ENCODE assay signal across 8 cellular contexts in the genomic region with DNA sequence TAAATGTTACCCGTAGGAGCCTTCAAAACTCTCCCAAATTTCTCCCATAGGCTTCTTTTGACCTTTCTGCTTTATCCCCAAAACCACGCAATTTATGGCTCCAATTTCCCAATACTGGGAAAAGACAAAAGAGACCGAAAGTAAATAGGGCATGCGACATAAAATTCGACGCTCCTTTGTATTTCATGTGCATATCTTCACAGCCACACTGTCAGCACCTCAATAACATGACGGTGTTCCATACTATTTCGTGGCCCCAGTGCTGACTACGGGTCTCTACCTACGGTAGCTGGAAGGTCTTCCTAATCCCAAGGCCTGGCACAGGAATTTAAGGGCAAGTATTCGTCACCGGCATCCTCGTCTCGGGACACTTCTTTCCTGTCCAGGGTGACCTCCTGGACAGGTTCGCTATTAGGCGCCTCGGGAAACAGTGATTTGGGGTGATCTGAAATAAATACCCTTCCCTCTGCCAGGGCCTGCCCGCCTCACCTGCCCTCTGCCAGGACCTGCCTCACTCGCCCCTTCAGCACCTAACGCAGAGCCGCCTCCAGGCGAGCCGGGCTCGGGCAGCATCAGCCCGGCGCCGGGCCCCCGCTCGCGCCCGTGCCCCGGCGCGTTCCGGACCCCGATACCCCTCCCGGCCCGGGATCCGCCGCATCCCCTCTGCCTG. TPM values are rescaled to one million over a fixed set of nuclear protein-coding genes. Genes with fewer than 3 reads are reported as not detected.
DNase-seq lines count a peak whose midpoint lies in the region; ATAC-seq and TF ChIP-seq lines count a peak whose summit lies in the region.

No MANE protein-coding gene starts in this region.

- TF ChIP-seq CTCF in CD14-positive monocyte (IDR thresholded peaks at IDR 0.05) (no peak), foreskin fibroblast (IDR thresholded peaks at IDR 0.05; ENCODE audit: low read depth, low read length) (no peak), suprapubic skin (IDR thresholded peaks at IDR 0.05) (no peak)

- peak overlapping the region; percentile 80 to 91 for H3K4me3 Mint-ChIP-seq in CD14-positive monocyte

- no peak for TF ChIP-seq EP300 in suprapubic skin (IDR thresholded peaks at IDR 0.05)

- peaks cover 0 to 1% (median 0%) of the 10 kb centered on the region in 7 donors for H3K9me3 Mint-ChIP-seq in CD14-positive monocyte

- intact Hi-C loops in CD14-positive monocyte (cut with micrococcal nuclease): no loop called here

- peaks cover 20% of the 10 kb centered on the region for H3K4me1 ChIP-seq in suprapubic skin

- H3K9me3 ChIP-seq in suprapubic skin: no peaks in the 10 kb centered on the region

- H3K27ac ChIP-seq in suprapubic skin: peak overlapping the region; percentile 90

- H3K27ac Mint-ChIP-seq in CD14-positive monocyte: peak overlapping the region in 2 of 7 donors; percentile 27 to 30

- 6% methylated on average over 14 of the region's 40 CpGs for WGBS in suprapubic skin

- DNase-seq in CD14-positive monocyte (ENCODE audit: low spot score): no peak
- peak; percentile 58 for DNase-seq in activated T-helper 9 cell treated with anti-CD3 and anti-CD28 coated beads, Interleukin-2, amount 50 U/mL, for 16 hours (ENCODE audit: low read depth)
- peak in 1 of 2 donors; percentile 77 for DNase-seq in foreskin fibroblast
- peak in 38 of 56 donors; percentile 9 to 69 (median 52) for DNase-seq in nucleus accumbens (lab: John Stamatoyannopoulos, UW)
- peak; percentile 74 to 84 for DNase-seq in suprapubic skin (ENCODE audit: low spot score in 2 of 2)

- no peaks in the 10 kb centered on the region for H3K27me3 ChIP-seq in suprapubic skin

- H3K4me1 Mint-ChIP-seq in CD14-positive monocyte: peaks cover 25% of the 10 kb centered on the region

- TF ChIP-seq POLR2A in suprapubic skin (IDR thresholded peaks at IDR 0.05): no peak

- H3K4me3 ChIP-seq in foreskin fibroblast (ENCODE audit: low read depth in 1 of 2, low read length in 2 of 2) (peak overlapping the region; percentile 67 to 71), suprapubic skin (peak overlapping the region; percentile 98)

- H3K27me3 Mint-ChIP-seq in CD14-positive monocyte (ENCODE audit: low read depth in 3 of 3): peaks cover 6 to 12% (median 9%) of the 10 kb centered on the region in 3 donors

- peaks cover 0 to 2% of the 10 kb centered on the region in 2 donors for H3K36me3 Mint-ChIP-seq in CD14-positive monocyte

- peak; percentile 54 for ATAC-seq in GM19372 (IDR thresholded peaks at IDR 0.05; ENCODE audit: low read depth, unreplicated experiment)
- ATAC-seq in HG03469 (IDR thresholded peaks at IDR 0.05; ENCODE audit: unreplicated experiment): peak; percentile 27

- H3K36me3 ChIP-seq in suprapubic skin: no peaks in the 10 kb centered on the region

TF ChIP-seq in PFSK-1, 5 proteins besides CTCF, POLR2A, EP300 and RAD21:
- TF ChIP-seq, protein P1, sequence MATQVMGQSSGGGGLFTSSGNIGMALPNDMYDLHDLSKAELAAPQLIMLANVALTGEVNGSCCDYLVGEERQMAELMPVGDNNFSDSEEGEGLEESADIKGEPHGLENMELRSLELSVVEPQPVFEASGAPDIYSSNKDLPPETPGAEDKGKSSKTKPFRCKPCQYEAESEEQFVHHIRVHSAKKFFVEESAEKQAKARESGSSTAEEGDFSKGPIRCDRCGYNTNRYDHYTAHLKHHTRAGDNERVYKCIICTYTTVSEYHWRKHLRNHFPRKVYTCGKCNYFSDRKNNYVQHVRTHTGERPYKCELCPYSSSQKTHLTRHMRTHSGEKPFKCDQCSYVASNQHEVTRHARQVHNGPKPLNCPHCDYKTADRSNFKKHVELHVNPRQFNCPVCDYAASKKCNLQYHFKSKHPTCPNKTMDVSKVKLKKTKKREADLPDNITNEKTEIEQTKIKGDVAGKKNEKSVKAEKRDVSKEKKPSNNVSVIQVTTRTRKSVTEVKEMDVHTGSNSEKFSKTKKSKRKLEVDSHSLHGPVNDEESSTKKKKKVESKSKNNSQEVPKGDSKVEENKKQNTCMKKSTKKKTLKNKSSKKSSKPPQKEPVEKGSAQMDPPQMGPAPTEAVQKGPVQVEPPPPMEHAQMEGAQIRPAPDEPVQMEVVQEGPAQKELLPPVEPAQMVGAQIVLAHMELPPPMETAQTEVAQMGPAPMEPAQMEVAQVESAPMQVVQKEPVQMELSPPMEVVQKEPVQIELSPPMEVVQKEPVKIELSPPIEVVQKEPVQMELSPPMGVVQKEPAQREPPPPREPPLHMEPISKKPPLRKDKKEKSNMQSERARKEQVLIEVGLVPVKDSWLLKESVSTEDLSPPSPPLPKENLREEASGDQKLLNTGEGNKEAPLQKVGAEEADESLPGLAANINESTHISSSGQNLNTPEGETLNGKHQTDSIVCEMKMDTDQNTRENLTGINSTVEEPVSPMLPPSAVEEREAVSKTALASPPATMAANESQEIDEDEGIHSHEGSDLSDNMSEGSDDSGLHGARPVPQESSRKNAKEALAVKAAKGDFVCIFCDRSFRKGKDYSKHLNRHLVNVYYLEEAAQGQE (IDR thresholded peaks at IDR 0.05; ENCODE audit: insufficient read depth in 1 of 2, low read depth in 2 of 2, low read length in 2 of 2): no peak
- TF ChIP-seq FOXP2 (optimal IDR thresholded peaks at IDR 0.05; ENCODE audit: borderline replicate concordance, extremely low read depth, extremely low read length, insufficient read depth) (peak; percentile 33), TAF1 (IDR thresholded peaks at IDR 0.05; ENCODE audit: borderline replicate concordance, insufficient read depth, low read length) (no peak)

RNA-seq across cellular contexts. Expression of a gene that starts 0.7 kb away (rescaled TPM):
- 1 to 10 TPM; 3.0 to 3.3 TPM for polyA plus RNA-seq in CD14-positive monocyte
- 28.1 TPM for polyA plus RNA-seq in PFSK-1 (2012; ENCODE audit: insufficient read length, low read depth)
- 10 to 100 TPM; 11.8 to 40.1 (median 24.1) TPM for total RNA-seq in suprapubic skin
